ENCODE assay signal across 2 cellular contexts in genomic region chr2:9200634-9201015, GRCh38.
A peak's percentile ranks its signal among the peaks of the same experiment; 100 is the strongest.
TF ChIP-seq lines count a peak whose summit lies in the region.

No MANE protein-coding gene starts in this region.

TF ChIP-seq in IMR-90, 13 proteins besides CTCF, POLR2A, EP300 and RAD21:
- TF ChIP-seq RFX5 (IDR thresholded peaks at IDR 0.05; ENCODE audit: low read depth, low read length) (no peak), MXI1 (IDR thresholded peaks at IDR 0.05; ENCODE audit: borderline replicate concordance, low read depth, low read length) (no peak), MAFK (IDR thresholded peaks at IDR 0.05; ENCODE audit: low read depth, low read length) (no peak), MAZ (IDR thresholded peaks at IDR 0.05; ENCODE audit: borderline replicate concordance, low read depth, low read length) (no peak), CEBPB (IDR thresholded peaks at IDR 0.05; ENCODE audit: low read depth, low read length) (no peak), FOS (IDR thresholded peaks at IDR 0.05; ENCODE audit: low read depth, low read length) (no peak), USF2 (IDR thresholded peaks at IDR 0.05; ENCODE audit: low read depth, low read length) (no peak), SMC3 (IDR thresholded peaks at IDR 0.05; ENCODE audit: low read depth, low read length) (no peak), NFE2L2 (IDR thresholded peaks at IDR 0.05; ENCODE audit: low read depth, low read length) (no peak)

TF ChIP-seq in K562, 482 proteins besides CTCF, POLR2A, EP300 and RAD21:
- TF ChIP-seq ZNF586 (CRISPR knock-in tag; conservative IDR thresholded peaks at IDR 0.05): no peak
- peak; percentile 46; the same call in 1 of the 2 replicates for TF ChIP-seq ZNF584 (CRISPR knock-in tag; IDR thresholded peaks at IDR 0.05; ENCODE audit: low read depth)
- 0 out of 2 replicates have a peak, but pooled peaks have one; percentile 9 for TF ChIP-seq ELF1 (tag; IDR thresholded peaks at IDR 0.05)
